ENCODE assay signal across 22 cellular contexts in the genomic region with DNA sequence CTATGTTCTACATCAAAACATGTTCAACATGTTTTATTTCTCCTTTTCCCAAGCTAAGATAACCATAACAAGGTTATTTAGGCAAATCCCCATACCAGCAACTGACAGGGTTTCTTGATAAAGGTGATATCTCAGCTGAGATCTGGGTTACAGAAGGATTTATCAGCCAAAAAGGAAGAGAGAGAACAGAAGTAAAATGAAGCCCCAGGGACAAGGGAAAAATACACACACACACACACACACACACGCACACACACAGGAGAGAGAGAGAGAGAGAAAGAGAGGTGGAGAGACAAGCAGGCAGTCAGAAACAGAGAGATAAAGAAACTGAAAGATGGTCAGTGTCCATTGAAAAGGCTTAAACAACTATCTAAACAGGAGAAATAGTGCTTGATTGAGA. TPM values are rescaled to one million over a fixed set of nuclear protein-coding genes. Genes with fewer than 3 reads are reported as not detected.
DNase-seq lines count a peak whose midpoint lies in the region; ATAC-seq and TF ChIP-seq lines count a peak whose summit lies in the region.
"Had no signal": no experiment of that assay in that cellular context is flagged by ENCODE, and none has a peak within 500 bp of the region (broad histone marks: within the 10 kb centered on the region; RNA-seq: fewer than 3 reads in every experiment).

No MANE protein-coding gene starts in this region.

- H3K36me3 ChIP-seq in Karpas-422 (ENCODE audit: insufficient read depth, low read length) (no peaks in the 10 kb centered on the region), parathyroid adenoma (ENCODE audit: control insufficient read depth, insufficient read depth, low read length) (no peaks in the 10 kb centered on the region), left ventricle myocardium inferior (no peaks in the 10 kb centered on the region)

- intact Hi-C loops in activated CD4-positive, alpha-beta T cell treated with anti-CD3 and anti-CD28 coated beads for 36 hours (cut with DNase I, micrococcal nuclease), result loop anchor here in 1 of 2 experiments (5.0 kb wide), 1 partner anchor 75 kb away; no protein-coding TSS in a partner anchor
- intact Hi-C loops in left ventricle myocardium inferior (cut with micrococcal nuclease), result no loop called here
- intact Hi-C loops in posterior cingulate gyrus (cut with DNase I), result no loop called here

- no peak overlapping the region for H3K4me3 Mint-ChIP-seq in activated CD4-positive, alpha-beta T cell treated with anti-CD3 and anti-CD28 coated beads for 36 hours
- H3K4me3 Mint-ChIP-seq: H9 had no signal

- H3K9me3 ChIP-seq in Karpas-422 (ENCODE audit: low read length) (no peaks in the 10 kb centered on the region), parathyroid adenoma (ENCODE audit: control insufficient read depth, low read length) (no peaks in the 10 kb centered on the region), left ventricle myocardium inferior (replicated peaks) (no peaks in the 10 kb centered on the region)

- peak overlapping the region; percentile 3 for H3K27ac Mint-ChIP-seq in activated CD4-positive, alpha-beta T cell treated with anti-CD3 and anti-CD28 coated beads for 36 hours
- H3K27ac Mint-ChIP-seq: H9 had no signal

- no peaks in the 10 kb centered on the region for H4K20me1 ChIP-seq in Karpas-422 (ENCODE audit: insufficient read depth, low read depth, low read length)

- H3K27me3 ChIP-seq in Karpas-422 (ENCODE audit: low read length) (no peaks in the 10 kb centered on the region), parathyroid adenoma (ENCODE audit: control insufficient read depth, insufficient read depth, low read length) (no peaks in the 10 kb centered on the region), left ventricle myocardium inferior (ENCODE audit: low read depth) (no peaks in the 10 kb centered on the region)

- no peak overlapping the region for H3K4me2 ChIP-seq in Karpas-422 (ENCODE audit: low read depth, low read length, poor library complexity, severe bottlenecking)
- H3K4me2 ChIP-seq in parathyroid adenoma (ENCODE audit: low read length), result no peak overlapping the region

- peaks cover 8% of the 10 kb centered on the region for H3K4me1 ChIP-seq in Karpas-422 (ENCODE audit: low read length)
- no peaks in the 10 kb centered on the region for H3K4me1 ChIP-seq in parathyroid adenoma
- H3K4me1 ChIP-seq in left ventricle myocardium inferior, result peaks cover 14% of the 10 kb centered on the region

- H3K4me3 ChIP-seq in Karpas-422 (ENCODE audit: low read length) (no peak overlapping the region), parathyroid adenoma (ENCODE audit: low read depth, low read length) (no peak overlapping the region), left ventricle myocardium inferior (no peak overlapping the region)
- H3K4me3 ChIP-seq: K562, SK-N-MC had no signal

- POLR2A ChIA-PET in activated CD4-positive, alpha-beta T cell treated with anti-CD3 and anti-CD28 coated beads for 36 hours (lab: Charles Lee), result no interaction called here

- CTCF ChIA-PET in activated CD4-positive, alpha-beta T cell treated with anti-CD3 and anti-CD28 coated beads for 36 hours (lab: Charles Lee), result interaction anchor here (0.6 to 1.4 kb wide), 2 partner anchors 17 to 217 kb away, joined by 3 to 6 read pairs; no protein-coding TSS in a partner anchor

- H3K27me3 Mint-ChIP-seq in activated CD4-positive, alpha-beta T cell treated with anti-CD3 and anti-CD28 coated beads for 36 hours, result peaks cover 14% of the 10 kb centered on the region

- no peaks in the 10 kb centered on the region for H3K79me2 ChIP-seq in Karpas-422 (ENCODE audit: low read length)
- no peaks in the 10 kb centered on the region for H3K79me2 ChIP-seq in parathyroid adenoma

- H2AFZ ChIP-seq in Karpas-422 (ENCODE audit: low read length), result no peak overlapping the region
- H2AFZ ChIP-seq in parathyroid adenoma, result peak overlapping the region; percentile 28

- H3K9me2 ChIP-seq in Karpas-422 (replicated peaks; ENCODE audit: insufficient read depth, low read length), result no peaks in the 10 kb centered on the region

- H3K27ac ChIP-seq in Karpas-422 (ENCODE audit: low read length) (no peak overlapping the region), VCaP (peak overlapping the region; percentile 24), parathyroid adenoma (no peak overlapping the region), left ventricle myocardium inferior (replicated peaks) (no peak overlapping the region)
- H3K27ac ChIP-seq: C4-2B, HL-60 had no signal

- no peak for DNase-seq in activated CD4-positive, alpha-beta T cell treated with anti-CD3 and anti-CD28 coated beads for 36 hours
- DNase-seq in activated CD4-positive, alpha-beta T cell treated with anti-CD3 and anti-CD28 coated beads, Interleukin-2, amount 50 U/mL, for 48 hours, result no peak
- DNase-seq in Karpas-422 (peak; percentile 2), left ventricle myocardium inferior (no peak), posterior cingulate gyrus (no peak)
- DNase-seq: GDM1, H9, NCI-H1105, NCI-H2081, NCI-H2171, NCI-H345, NCI-H524, RPMI8226, SHP77 treated with DMSO at 0.1 percent for 48 hours had no signal

- H3K4me1 Mint-ChIP-seq in activated CD4-positive, alpha-beta T cell treated with anti-CD3 and anti-CD28 coated beads for 36 hours, result peaks cover 15% of the 10 kb centered on the region

- H3K9me3 Mint-ChIP-seq in activated CD4-positive, alpha-beta T cell treated with anti-CD3 and anti-CD28 coated beads for 36 hours (ENCODE audit: low read depth), result no peaks in the 10 kb centered on the region
- H3K9me3 Mint-ChIP-seq: H9 had no signal

- ATAC-seq in activated CD4-positive, alpha-beta T cell treated with anti-CD3 and anti-CD28 coated beads for 36 hours, result no peak
- no peak for ATAC-seq in HG02610 (IDR thresholded peaks at IDR 0.05; ENCODE audit: unreplicated experiment)
- ATAC-seq: HepG2, K562 had no signal

- H3K9ac ChIP-seq in Karpas-422 (ENCODE audit: low read length), result no peak overlapping the region
- no peak overlapping the region for H3K9ac ChIP-seq in parathyroid adenoma

- H3K36me3 Mint-ChIP-seq in activated CD4-positive, alpha-beta T cell treated with anti-CD3 and anti-CD28 coated beads for 36 hours (ENCODE audit: low read depth), result no peaks in the 10 kb centered on the region

- TF ChIP-seq CTCF in VCaP (conservative IDR thresholded peaks at IDR 0.05), result no peak
- no peak for TF ChIP-seq CTCF in parathyroid adenoma (IDR thresholded peaks at IDR 0.05)
- TF ChIP-seq CTCF in left ventricle myocardium inferior (IDR thresholded peaks at IDR 0.05; ENCODE audit: borderline replicate concordance), result no peak

RNA-seq across cellular contexts. Expression of a gene that starts 19.7 kb away (rescaled TPM):
- total RNA-seq in activated CD4-positive, alpha-beta T cell treated with anti-CD3 and anti-CD28 coated beads for 36 hours, result 10 to 100 TPM; 42.5 to 49.2 TPM
- 4.0 and 5.8 TPM in 2 replicates for total RNA-seq in Karpas-422 (2014; rRNA removed; shearing (Covaris generic); ENCODE audit: low replicate concordance)
- 17.5 TPM for total RNA-seq in left ventricle myocardium inferior

RNA-seq across cellular contexts. Expression of a gene that starts 42.0 kb away (rescaled TPM):
- 10 to 100 TPM; 32.5 to 34.3 TPM for total RNA-seq in activated CD4-positive, alpha-beta T cell treated with anti-CD3 and anti-CD28 coated beads for 36 hours
- total RNA-seq in Karpas-422 (2014; rRNA removed; shearing (Covaris generic); ENCODE audit: low replicate concordance), result 9.3 and 34.9 TPM in 2 replicates
- 29.0 TPM for total RNA-seq in left ventricle myocardium inferior
